ENCODE assay signal across 23 cellular contexts in the genomic region with DNA sequence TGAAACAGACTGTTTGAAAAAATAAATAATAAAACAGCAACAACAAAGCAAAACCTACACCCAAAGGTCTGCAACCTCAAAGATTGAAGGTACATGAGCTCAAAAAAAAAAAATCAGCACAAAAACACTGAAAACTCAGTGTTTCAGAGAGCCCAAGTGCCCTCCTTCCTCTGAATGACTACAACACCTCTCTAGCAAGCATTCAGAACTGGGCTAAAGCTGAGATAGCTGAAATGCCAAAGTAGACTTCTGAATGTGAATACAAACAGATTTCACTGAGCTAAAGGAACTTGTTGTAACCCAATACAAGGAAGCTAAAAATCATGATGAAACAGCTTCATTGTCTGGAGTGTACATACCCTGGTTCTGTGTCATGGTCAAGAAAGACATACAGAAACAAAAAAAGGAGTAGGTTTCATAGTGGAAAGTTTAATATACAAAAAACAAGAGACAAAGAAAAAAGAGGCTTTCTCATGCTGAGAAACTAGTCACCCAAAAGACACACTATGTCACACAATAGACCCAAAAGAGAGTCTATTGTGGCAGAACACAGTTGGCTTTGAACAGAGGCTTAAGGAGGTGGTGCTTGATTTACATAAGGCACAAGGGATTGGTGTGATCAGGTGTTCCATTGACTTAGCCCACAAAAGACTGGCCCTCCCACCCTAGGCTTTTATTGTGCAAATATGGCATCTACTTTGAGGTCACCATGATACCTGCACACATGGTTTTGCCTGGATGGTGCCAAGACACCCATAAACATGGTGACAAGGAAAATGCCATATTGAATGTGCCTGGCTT.
"Had no signal": no experiment of that assay in that cellular context is flagged by ENCODE, and none has a peak within 500 bp of the region (broad histone marks: within the 10 kb centered on the region; RNA-seq: fewer than 3 reads in every experiment).

No MANE protein-coding gene starts in this region.

- H3K4me3 ChIP-seq: colonic mucosa, gastrocnemius medialis, heart right ventricle, lung, prostate gland, sigmoid colon, suprapubic skin, tibial artery, upper lobe of right lung had no signal

- H3K27me3 ChIP-seq: colonic mucosa, gastrocnemius medialis, heart right ventricle, sigmoid colon, suprapubic skin, tibial artery, upper lobe of right lung had no signal

- H3K27ac ChIP-seq: colonic mucosa, gastrocnemius medialis, heart right ventricle, parathyroid adenoma, prostate gland, sigmoid colon, suprapubic skin, tibial artery, upper lobe of right lung had no signal

- H3K9ac ChIP-seq: parathyroid adenoma had no signal

- H3K36me3 ChIP-seq: colonic mucosa, gastrocnemius medialis, heart right ventricle, prostate gland, sigmoid colon, suprapubic skin, tibial artery, upper lobe of right lung had no signal

- H3K9me3 ChIP-seq: colonic mucosa, gastrocnemius medialis, heart right ventricle, prostate gland, sigmoid colon, suprapubic skin, tibial artery, upper lobe of right lung had no signal

- DNase-seq: caudate nucleus; colonic mucosa; dermis blood vessel endothelial cell; gastrocnemius medialis; heart right ventricle; hypothalamus; left colon; left ventricle myocardium superior; mesenchymal stem cell; naive thymus-derived CD4-positive, alpha-beta T cell; nephron progenitor cell; retina; sigmoid colon; small intestine; stimulated activated CD4-positive, alpha-beta T cell treated with anti-CD3 and anti-CD28 coated beads, Interleukin-2, amount 100 ng/mL, for 48 hours; stimulated activated CD8-positive, alpha-beta memory T cell treated with anti-CD3 and anti-CD28 coated beads, Interleukin-4, amount 100 ng/mL, for 48 hours; stimulated activated naive CD8-positive, alpha-beta T cell treated with anti-CD3 and anti-CD28 coated beads, Interleukin-15, Interleukin-2, amounts not matched to agents 100 U/mL and 50 U/mL, for 24 hours; tibial artery; upper lobe of right lung had no signal

- FAIRE-seq: small intestine had no signal

- H3K4me1 ChIP-seq: colonic mucosa, gastrocnemius medialis, heart right ventricle, parathyroid adenoma, prostate gland, sigmoid colon, suprapubic skin, tibial artery, upper lobe of right lung had no signal
